ENCODE assay signal across 1 cellular context in genomic region chr1:150972417-150972940, GRCh38.
TF ChIP-seq lines count a peak whose summit lies in the region.

No MANE protein-coding gene starts in this region.

TF ChIP-seq in HEK293, 187 proteins besides CTCF, POLR2A, EP300 and RAD21 (continued from another document):
- TF ChIP-seq ZNF830 (tag by site-specific recombination; IDR thresholded peaks at IDR 0.05; ENCODE audit: low read depth) (no peak), ZSCAN30 (tag by site-specific recombination; IDR thresholded peaks at IDR 0.05) (no peak), HOXC10 (CRISPR knock-in tag; IDR thresholded peaks at IDR 0.05) (no peak), BCL11B (tag by site-specific recombination; IDR thresholded peaks at IDR 0.05; ENCODE audit: low read depth) (no peak)
- TF ChIP-seq, protein P1, sequence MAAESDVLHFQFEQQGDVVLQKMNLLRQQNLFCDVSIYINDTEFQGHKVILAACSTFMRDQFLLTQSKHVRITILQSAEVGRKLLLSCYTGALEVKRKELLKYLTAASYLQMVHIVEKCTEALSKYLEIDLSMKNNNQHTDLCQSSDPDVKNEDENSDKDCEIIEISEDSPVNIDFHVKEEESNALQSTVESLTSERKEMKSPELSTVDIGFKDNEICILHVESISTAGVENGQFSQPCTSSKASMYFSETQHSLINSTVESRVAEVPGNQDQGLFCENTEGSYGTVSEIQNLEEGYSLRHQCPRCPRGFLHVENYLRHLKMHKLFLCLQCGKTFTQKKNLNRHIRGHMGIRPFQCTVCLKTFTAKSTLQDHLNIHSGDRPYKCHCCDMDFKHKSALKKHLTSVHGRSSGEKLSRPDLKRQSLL (tag by site-specific recombination; IDR thresholded peaks at IDR 0.05): no peak
